In genomic region chr6:124535746-124536145, GRCh38 we compare ENCODE assay signal across 13 cellular contexts.
DNase-seq lines count a peak whose midpoint lies in the region; TF ChIP-seq lines count a peak whose summit lies in the region.
"Had no signal": no experiment of that assay in that cellular context is flagged by ENCODE, and none has a peak within 500 bp of the region (broad histone marks: within the 10 kb centered on the region; RNA-seq: fewer than 3 reads in every experiment).

No MANE protein-coding gene starts in this region.

- no peak for TF ChIP-seq CTCF in fibroblast of villous mesenchyme (IDR thresholded peaks at IDR 0.05; ENCODE audit: insufficient read depth, low read depth, low read length)

- peak; percentile 9 for DNase-seq in DMS53 (lab: John Stamatoyannopoulos, UW)
- DNase-seq in DMS53 treated with DMSO at 0.1 percent for 48 hours (lab: John Stamatoyannopoulos, UW; ENCODE audit: unreplicated experiment), result no peak
- peak; percentile 57 for DNase-seq in SK-MEL-5 (ENCODE audit: low read depth, low spot score)
- peak; percentile 68 for DNase-seq in fibroblast of villous mesenchyme (ENCODE audit: low read depth)
- peak; percentile 7 for DNase-seq in skeletal muscle cell (ENCODE audit: low read depth)
- no peak for DNase-seq in SW 1271 (lab: John Stamatoyannopoulos, UW)
- no peak for DNase-seq in DMS153 (lab: John Stamatoyannopoulos, UW)
- DNase-seq in NCI-H128 (lab: John Stamatoyannopoulos, UW; ENCODE audit: unreplicated experiment), result no peak
- DNase-seq: activated CD4-positive, alpha-beta T cell treated with anti-CD3 and anti-CD28 coated beads for 1 hour; cerebellar nuclear complex; COR-L47; naive B cell; NCI-H1092 treated with DMSO at 0.1 percent for 48 hours had no signal

- H3K4me3 ChIP-seq in fibroblast of villous mesenchyme (ENCODE audit: low read depth, low read length) (no peak overlapping the region), skeletal muscle cell (ENCODE audit: low read depth, low read length) (no peak overlapping the region)

- in situ Hi-C loops in SK-MEL-5 (cut with HindIII; ENCODE audit: low pct_unique_long_range_greater_than_20kb, low sequenced_read_pairs), result no loop called here

Comparison
In these comparisons a context has a peak if more than half of its experiments do, and no peak if none do; other contexts are left out.
1. DNase-seq: peak in DMS53 (single experiment), SK-MEL-5 (single experiment), fibroblast of villous mesenchyme (single experiment) and skeletal muscle cell (single experiment); none in DMS53 treated with DMSO at 0.1 percent for 48 hours (single experiment), SW 1271 (0 of 2), DMS153 (single experiment) and NCI-H128 (single experiment).